Comparison of ENCODE assay signal across 15 cellular contexts in the genomic region with DNA sequence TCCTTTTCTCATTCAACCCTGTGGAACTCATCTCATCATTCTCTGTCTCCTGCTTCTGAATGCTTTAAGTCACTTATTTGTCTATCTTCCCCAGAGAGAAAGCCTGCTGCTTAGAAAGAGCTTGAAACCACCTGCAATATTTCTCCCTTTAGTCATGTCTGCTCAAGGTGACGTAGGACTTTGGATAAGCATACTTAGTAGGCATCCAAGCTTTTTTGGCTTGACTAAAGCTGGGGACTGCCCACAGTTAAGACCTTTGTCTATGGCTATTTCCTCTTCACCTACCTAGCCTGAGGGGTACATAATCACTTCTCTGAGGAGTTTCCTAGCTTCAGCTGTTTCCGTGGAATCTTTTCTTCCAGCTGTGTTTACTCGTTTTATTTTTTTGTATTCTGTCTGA.
"Had no signal": no experiment of that assay in that cellular context is flagged by ENCODE, and none has a peak within 500 bp of the region (broad histone marks: within the 10 kb centered on the region; RNA-seq: fewer than 3 reads in every experiment).

No MANE protein-coding gene starts in this region.

- H3K36me3 ChIP-seq: adrenal gland, esophagus squamous epithelium, prostate gland, tibial nerve, vagina had no signal

- H3K36me3 Mint-ChIP-seq: activated naive CD4-positive, alpha-beta T cell treated with anti-CD3 and anti-CD28 coated beads, Interleukin-2, amount 50 U/mL, for 72 hours had no signal

- H3K4me2 ChIP-seq: hepatocyte had no signal

- H3K27me3 Mint-ChIP-seq: activated CD4-positive, alpha-beta T cell treated with anti-CD3 and anti-CD28 coated beads for 36 hours; stimulated activated naive CD8-positive, alpha-beta T cell treated with anti-CD3 and anti-CD28 coated beads, Interleukin-15, Interleukin-2, amounts not matched to agents 100 ng/mL and 50 ng/mL, for 24 hours had no signal

- H3K79me2 ChIP-seq: hepatocyte had no signal

- H3K4me1 Mint-ChIP-seq: activated CD4-positive, alpha-beta T cell treated with anti-CD3 and anti-CD28 coated beads for 36 hours had no signal

- H3K9me3 Mint-ChIP-seq: stimulated activated naive CD8-positive, alpha-beta T cell treated with anti-CD3 and anti-CD28 coated beads, Interleukin-15, Interleukin-2, amounts not matched to agents 100 ng/mL and 50 ng/mL, for 24 hours had no signal

- H3K27ac ChIP-seq: adrenal gland, esophagus squamous epithelium, hepatocyte, prostate gland, tibial nerve, vagina had no signal

- ATAC-seq: activated CD4-positive, alpha-beta T cell treated with anti-CD3 and anti-CD28 coated beads for 36 hours; activated naive CD4-positive, alpha-beta T cell treated with anti-CD3 and anti-CD28 coated beads, Interleukin-2, amount 50 U/mL, for 72 hours; right cardiac atrium had no signal

- H3K4me3 ChIP-seq: adrenal gland, esophagus squamous epithelium, hepatocyte, lung, prostate gland, tibial nerve, vagina had no signal

- H3K4me3 Mint-ChIP-seq: activated CD4-positive, alpha-beta T cell treated with anti-CD3 and anti-CD28 coated beads for 36 hours; stimulated activated naive CD8-positive, alpha-beta T cell treated with anti-CD3 and anti-CD28 coated beads, Interleukin-15, Interleukin-2, amounts not matched to agents 100 ng/mL and 50 ng/mL, for 24 hours had no signal

- H3K4me1 ChIP-seq: adrenal gland, prostate gland, tibial nerve, vagina had no signal

- DNase-seq: activated CD4-positive, alpha-beta T cell treated with anti-CD3 and anti-CD28 coated beads for 36 hours; activated CD4-positive, alpha-beta T cell treated with anti-CD3 and anti-CD28 coated beads, Interleukin-2, amount 50 U/mL, for 48 hours; activated gamma-delta T cell treated with Interleukin-2 at 50 U/mL for 16 hours; adrenal gland; effector CD4-positive, alpha-beta T cell; esophagus squamous epithelium; right cardiac atrium; stimulated activated CD4-positive, alpha-beta T cell treated with anti-CD3 and anti-CD28 coated beads, Interleukin-2, amount 100 ng/mL, for 48 hours had no signal

- H3K27ac Mint-ChIP-seq: activated CD4-positive, alpha-beta T cell treated with anti-CD3 and anti-CD28 coated beads for 36 hours; activated naive CD4-positive, alpha-beta T cell treated with anti-CD3 and anti-CD28 coated beads, Interleukin-2, amount 50 U/mL, for 72 hours; stimulated activated naive CD8-positive, alpha-beta T cell treated with anti-CD3 and anti-CD28 coated beads, Interleukin-15, Interleukin-2, amounts not matched to agents 100 ng/mL and 50 ng/mL, for 24 hours had no signal

- H2AFZ ChIP-seq: hepatocyte had no signal

- H3K27me3 ChIP-seq: adrenal gland, esophagus squamous epithelium, hepatocyte, tibial nerve, vagina had no signal

- H3K9me3 ChIP-seq: adrenal gland, prostate gland had no signal
